ENCODE assay signal across 22 cellular contexts in genomic region chr18:10085876-10086275, GRCh38.
DNase-seq lines count a peak whose midpoint lies in the region; ATAC-seq, FAIRE-seq and TF ChIP-seq lines count a peak whose summit lies in the region.
"Had no signal": no experiment of that assay in that cellular context is flagged by ENCODE, and none has a peak within 500 bp of the region (broad histone marks: within the 10 kb centered on the region; RNA-seq: fewer than 3 reads in every experiment).

No MANE protein-coding gene starts in this region.

- H3K36me3 ChIP-seq in mesenchymal stem cell (ENCODE audit: control insufficient read depth in 1 of 2, insufficient read depth in 2 of 2, low read depth in 1 of 2, low read length in 2 of 2) (no peaks in the 10 kb centered on the region), small intestine (ENCODE audit: control insufficient read depth in 2 of 2, insufficient read depth in 2 of 2, low read length in 2 of 2) (no peaks in the 10 kb centered on the region)

- H3K18ac ChIP-seq in mesenchymal stem cell (ENCODE audit: low read depth in 1 of 2, low read length in 2 of 2): peak overlapping the region; percentile 22 to 58

- peak overlapping the region in 1 of 2 experiments; percentile 54 for H3K4ac ChIP-seq in mesenchymal stem cell (ENCODE audit: low read depth in 1 of 2, low read length in 2 of 2)

- no peak overlapping the region for H3K4me3 ChIP-seq in mesenchymal stem cell (ENCODE audit: insufficient read depth in 1 of 2, low read depth in 1 of 2, low read length in 2 of 2)
- no peak overlapping the region for H3K4me3 ChIP-seq in small intestine (ENCODE audit: low read depth in 1 of 2, low read length in 2 of 2)
- H3K4me3 ChIP-seq: BLaER1 treated with 17β-estradiol and CSF1 and Interleukin-3, amounts not matched to agents 10 nM and 100 nM had no signal

- H3K27me3 ChIP-seq in mesenchymal stem cell (ENCODE audit: control insufficient read depth in 1 of 2, insufficient read depth in 1 of 2, low read length in 2 of 2) (peaks cover 0 to 3% of the 10 kb centered on the region in 2 experiments), small intestine (ENCODE audit: control insufficient read depth in 2 of 2, insufficient read depth in 2 of 2, low read length in 2 of 2) (no peaks in the 10 kb centered on the region)
- H3K27me3 ChIP-seq: BLaER1 treated with 17β-estradiol and CSF1 and Interleukin-3, amounts not matched to agents 10 nM and 100 nM had no signal

- 83% methylated on average over 3 of the region's 3 CpGs for WGBS in mesenchymal stem cell
- 18 to 63% (median 39%) methylated on average over 3 of the region's 3 CpGs for WGBS in small intestine, 3 donors

- peak overlapping the region; percentile 83 to 98 for H2BK12ac ChIP-seq in mesenchymal stem cell (ENCODE audit: low read length in 2 of 2)

- no peak overlapping the region for H3K23ac ChIP-seq in mesenchymal stem cell (ENCODE audit: low read length in 2 of 2)

- DNase-seq in mesenchymal stem cell (no peak), small intestine (peak; percentile 95), WTC11 (ENCODE audit: low spot score) (no peak), natural killer cell (no peak)
- DNase-seq: Caco-2; CD4-positive, alpha-beta memory T cell; DMS 273 treated with DMSO at 0.1 percent for 48 hours; DMS79 treated with DMSO at 0.1 percent for 48 hours; KBM-7; NCI-H1092; NCI-H2029; NCI-H226; NCI-H510A treated with DMSO at 0.1 percent for 48 hours; NCI-H774; NK-92 treated with Interleukin-12 subunit alpha and Interleukin-12 subunit beta, amount 100 ng/mL, for 24 hours had no signal

- H3K27ac ChIP-seq in mesenchymal stem cell (ENCODE audit: low read length, poor library complexity, severe bottlenecking) (no peak overlapping the region), small intestine (ENCODE audit: low read depth in 1 of 2, low read length in 1 of 2) (peak overlapping the region in 1 of 2 donors; percentile 1)
- H3K27ac ChIP-seq: BLaER1 treated with 17β-estradiol and CSF1 and Interleukin-3, amounts not matched to agents 10 nM and 100 nM had no signal

- H3K9ac ChIP-seq in mesenchymal stem cell (ENCODE audit: low read length): no peak overlapping the region
- H3K9ac ChIP-seq: BLaER1 treated with 17β-estradiol and CSF1 and Interleukin-3, amounts not matched to agents 10 nM and 100 nM had no signal

- H3K4me1 Mint-ChIP-seq in brain (peaks cover 52% of the 10 kb centered on the region), WTC11 (peaks cover 11% of the 10 kb centered on the region), natural killer cell (no peaks in the 10 kb centered on the region)
- H3K4me1 Mint-ChIP-seq: CD4-positive, alpha-beta memory T cell had no signal

- H3K9me3 Mint-ChIP-seq in brain (peaks cover 20 to 32% (median 28%) of the 10 kb centered on the region in 5 experiments), WTC11 (peaks cover 38% of the 10 kb centered on the region), natural killer cell (peaks cover 4 to 5% of the 10 kb centered on the region in 2 donors)

- H3K4me2 ChIP-seq in mesenchymal stem cell (ENCODE audit: low read length, poor library complexity, severe bottlenecking): no peak overlapping the region

- H4K91ac ChIP-seq in mesenchymal stem cell (ENCODE audit: low read length): peak overlapping the region; percentile 43

- CTCF ChIA-PET in WTC11 (lab: Charles Lee): interaction anchor here (1.4 kb wide), 1 partner anchor 161 kb away, joined by 3 read pairs; no protein-coding TSS in a partner anchor

- H4K8ac ChIP-seq in mesenchymal stem cell (ENCODE audit: low read length): peak overlapping the region; percentile 35

- no peaks in the 10 kb centered on the region for H3K27me3 Mint-ChIP-seq in brain
- H3K27me3 Mint-ChIP-seq in WTC11 (ENCODE audit: low read depth): no peaks in the 10 kb centered on the region
- peaks cover 4 to 5% of the 10 kb centered on the region in 2 donors for H3K27me3 Mint-ChIP-seq in natural killer cell (ENCODE audit: low read depth in 2 of 2)

- H2BK5ac ChIP-seq in mesenchymal stem cell (ENCODE audit: low read depth, low read length, poor library complexity, severe bottlenecking): no peak overlapping the region

- peak overlapping the region in 1 of 2 experiments; percentile 31 for H3K14ac ChIP-seq in mesenchymal stem cell (ENCODE audit: low read length in 2 of 2)

- H3K4me1 ChIP-seq in mesenchymal stem cell (ENCODE audit: control insufficient read depth, insufficient read depth, low read depth, low read length): peaks cover 10% of the 10 kb centered on the region
- H3K4me1 ChIP-seq in small intestine (ENCODE audit: control insufficient read depth in 2 of 2, insufficient read depth in 1 of 2, low read depth in 1 of 2, low read length in 1 of 2): peaks cover 0 to 2% of the 10 kb centered on the region in 2 donors

- no peak overlapping the region for H2AK5ac ChIP-seq in mesenchymal stem cell (ENCODE audit: low read length, severe bottlenecking)

- ATAC-seq in WTC11: no peak
- ATAC-seq in HG03135 (IDR thresholded peaks at IDR 0.05; ENCODE audit: unreplicated experiment): no peak
- ATAC-seq in natural killer cell: no peak
- ATAC-seq in HG03175 (IDR thresholded peaks at IDR 0.05; ENCODE audit: unreplicated experiment): no peak
- ATAC-seq: Panc1 had no signal

- H3K9me3 ChIP-seq in mesenchymal stem cell (ENCODE audit: control insufficient read depth, low read length) (peaks cover 19% of the 10 kb centered on the region), small intestine (ENCODE audit: control insufficient read depth, low read depth) (no peaks in the 10 kb centered on the region)

- no peaks in the 10 kb centered on the region for H3K79me1 ChIP-seq in mesenchymal stem cell (replicated peaks; ENCODE audit: low read length, poor library complexity, severe bottlenecking)

- peak overlapping the region; percentile 12 for H2BK15ac ChIP-seq in mesenchymal stem cell (ENCODE audit: low read depth, poor library complexity, severe bottlenecking)

- peak overlapping the region; percentile 6 for H2BK120ac ChIP-seq in mesenchymal stem cell (ENCODE audit: low read depth, low read length)

- peaks cover 11% of the 10 kb centered on the region for H3K36me3 Mint-ChIP-seq in brain
- H3K36me3 Mint-ChIP-seq in WTC11: peaks cover 27% of the 10 kb centered on the region
- H3K36me3 Mint-ChIP-seq in natural killer cell: peaks cover 7% of the 10 kb centered on the region
- H3K36me3 Mint-ChIP-seq: CD4-positive, alpha-beta memory T cell had no signal

- POLR2A ChIA-PET in WTC11 (lab: Charles Lee): no interaction called here

- H2AFZ ChIP-seq in mesenchymal stem cell (ENCODE audit: low read depth, low read length): no peak overlapping the region

- peak overlapping the region in 3 of 5 experiments; percentile 55 to 83 (median 81) for H3K27ac Mint-ChIP-seq in brain
- H3K27ac Mint-ChIP-seq in WTC11: no peak overlapping the region
- no peak overlapping the region for H3K27ac Mint-ChIP-seq in natural killer cell
- H3K27ac Mint-ChIP-seq: CD4-positive, alpha-beta memory T cell had no signal

- intact Hi-C loops in natural killer cell (cut with micrococcal nuclease): no loop called here

- no peak for TF ChIP-seq CTCF in brain (conservative IDR thresholded peaks at IDR 0.05)
- no peak for TF ChIP-seq CTCF in WTC11 (IDR thresholded peaks at IDR 0.05)
- no peak for TF ChIP-seq CTCF in natural killer cell (IDR thresholded peaks at IDR 0.05)

- no peak for FAIRE-seq in small intestine (lab: Jason Lieb, UNC)
- FAIRE-seq: H54, HepG2 had no signal

- H3K4me3 Mint-ChIP-seq in brain: peak overlapping the region in 1 of 5 experiments; percentile 47
- no peak overlapping the region for H3K4me3 Mint-ChIP-seq in WTC11
- H3K4me3 Mint-ChIP-seq in natural killer cell: no peak overlapping the region
- H3K4me3 Mint-ChIP-seq: CD4-positive, alpha-beta memory T cell had no signal

TF ChIP-seq in WTC11, 78 proteins besides CTCF, POLR2A, EP300 and RAD21 (continues in another document):
- no peak for TF ChIP-seq AR (CRISPR knock-in tag; IDR thresholded peaks at IDR 0.05)
- no peak for TF ChIP-seq E2F1 (CRISPR knock-in tag; IDR thresholded peaks at IDR 0.05)
- TF ChIP-seq, protein P1, sequence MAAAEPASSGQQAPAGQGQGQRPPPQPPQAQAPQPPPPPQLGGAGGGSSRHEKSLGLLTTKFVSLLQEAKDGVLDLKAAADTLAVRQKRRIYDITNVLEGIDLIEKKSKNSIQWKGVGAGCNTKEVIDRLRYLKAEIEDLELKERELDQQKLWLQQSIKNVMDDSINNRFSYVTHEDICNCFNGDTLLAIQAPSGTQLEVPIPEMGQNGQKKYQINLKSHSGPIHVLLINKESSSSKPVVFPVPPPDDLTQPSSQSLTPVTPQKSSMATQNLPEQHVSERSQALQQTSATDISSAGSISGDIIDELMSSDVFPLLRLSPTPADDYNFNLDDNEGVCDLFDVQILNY (CRISPR knock-in tag; IDR thresholded peaks at IDR 0.05): no peak
- no peak for TF ChIP-seq JAZF1 (CRISPR knock-in tag; IDR thresholded peaks at IDR 0.05)

Comparison
In these comparisons a context has a peak if more than half of its experiments do, and no peak if none do; other contexts are left out.
1. H3K27ac Mint-ChIP-seq: peak in brain (3 of 5); none in WTC11 (single experiment) and natural killer cell (0 of 2).